In genomic region chr2:142300517-142300916, GRCh38 we compare ENCODE assay signal across 24 cellular contexts.
"Had no signal": no experiment of that assay in that cellular context is flagged by ENCODE, and none has a peak within 500 bp of the region (broad histone marks: within the 10 kb centered on the region; RNA-seq: fewer than 3 reads in every experiment).

No MANE protein-coding gene starts in this region.

- H3K4me2 ChIP-seq: KMS-11, PC-9, SK-N-SH had no signal

- H3K9ac ChIP-seq: KMS-11, SK-N-SH had no signal

- H3K9me3 ChIP-seq: adrenal gland, SJCRH30, SK-N-SH had no signal

- H3K4me3 ChIP-seq: adrenal gland, MG63, PC-9, SJCRH30 had no signal

- H2AFZ ChIP-seq: PC-9 had no signal

- H3K4me1 ChIP-seq: adrenal gland, SJCRH30 had no signal

- H3K27me3 ChIP-seq: adrenal gland, MG63, SJCRH30 had no signal

- DNase-seq: activated CD4-positive, alpha-beta memory T cell treated with anti-CD3 and anti-CD28 coated beads, Interleukin-2, amount 10 ng/mL, durations not matched to agents 7 days and 5 days; activated CD4-positive, alpha-beta T cell treated with anti-CD3 and anti-CD28 coated beads for 36 hours; activated CD4-positive, alpha-beta T cell treated with anti-CD3 and anti-CD28 coated beads, Interleukin-2, amount 50 U/mL, for 1 hour; activated gamma-delta T cell treated with Interleukin-2 at 50 U/mL for 16 hours; activated naive CD4-positive, alpha-beta T cell treated with anti-CD3 and anti-CD28 coated beads, Interleukin-2, amount 10 ng/mL, durations not matched to agents 7 days and 5 days; activated naive CD8-positive, alpha-beta T cell treated with anti-CD3 and anti-CD28 coated beads for 36 hours; activated T-cell treated with anti-CD3 and anti-CD28 coated beads for 4 hours; activated T-cell treated with anti-CD3 and anti-CD28 coated beads, Interleukin-2, amount 50 U/mL, for 72 hours; adrenal gland; aorta; MG63; NCI-H1092 treated with DMSO at 0.1 percent for 48 hours; NCI-H1436; NCI-H1694 treated with DMSO at 0.1 percent for 48 hours; NCI-H2029 treated with DMSO at 0.1 percent for 48 hours; NCI-H345; NCI-H510A; NCI-H69; PC-9; SJCRH30; SK-N-SH; T-helper 1 cell; WERI-Rb-1 had no signal

- H3K36me3 ChIP-seq: adrenal gland, MG63, SJCRH30, WERI-Rb-1 had no signal

- H3K27ac ChIP-seq: adrenal gland, KMS-11, PC-9, SJCRH30, WERI-Rb-1 had no signal
